8 cellular contexts compared by ENCODE assay signal in the genomic region with DNA sequence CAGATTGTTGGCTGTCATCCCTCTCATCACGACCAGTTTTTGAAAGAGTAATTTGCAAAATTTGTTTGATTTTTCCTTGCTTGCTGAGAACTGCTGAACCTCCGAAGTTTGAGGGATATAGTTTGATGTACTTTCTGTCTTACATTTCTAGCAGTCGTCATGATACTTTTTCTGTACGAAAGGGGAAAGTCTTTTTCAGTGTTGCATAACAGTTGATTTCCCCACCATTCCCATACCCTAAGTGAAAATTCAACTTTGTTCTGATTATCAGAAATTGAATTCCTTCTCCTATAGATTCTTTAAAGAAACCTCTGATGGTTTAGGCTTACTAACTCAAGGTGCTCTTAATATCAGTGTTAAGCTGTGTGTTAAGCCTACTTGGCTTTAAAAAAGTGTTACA. TPM values are rescaled to one million over a fixed set of nuclear protein-coding genes. Genes with fewer than 3 reads are reported as not detected.
DNase-seq lines count a peak whose midpoint lies in the region; ATAC-seq and TF ChIP-seq lines count a peak whose summit lies in the region.

No MANE protein-coding gene starts in this region.

- peak overlapping the region; percentile 10 for H3K56ac ChIP-seq in mesendoderm (ENCODE audit: low read length)

- TF ChIP-seq POLR2A in body of pancreas (IDR thresholded peaks at IDR 0.05) (no peak), uterus (IDR thresholded peaks at IDR 0.05) (no peak)

- H3K4me3 ChIP-seq in left ventricle myocardium inferior (peak overlapping the region; percentile 87), body of pancreas (no peak overlapping the region), mesendoderm (ENCODE audit: low read length) (no peak overlapping the region), uterus (peak overlapping the region; percentile 54 to 82)

- H3K79me1 ChIP-seq in mesendoderm (ENCODE audit: low read length): peaks cover 5% of the 10 kb centered on the region

- H3K9me3 ChIP-seq in left ventricle myocardium inferior (replicated peaks) (no peaks in the 10 kb centered on the region), body of pancreas (no peaks in the 10 kb centered on the region), uterus (no peaks in the 10 kb centered on the region)

- TF ChIP-seq CTCF in left ventricle myocardium inferior (IDR thresholded peaks at IDR 0.05; ENCODE audit: borderline replicate concordance) (no peak), body of pancreas (IDR thresholded peaks at IDR 0.05) (no peak), uterus (IDR thresholded peaks at IDR 0.05) (no peak)

- no peak overlapping the region for H3K4ac ChIP-seq in mesendoderm (ENCODE audit: low read depth, low read length)

- no peak overlapping the region for H3K18ac ChIP-seq in mesendoderm (ENCODE audit: low read length)

- H2BK5ac ChIP-seq in mesendoderm (ENCODE audit: low read length): no peak overlapping the region

- H3K23ac ChIP-seq in mesendoderm (ENCODE audit: low read length): no peak overlapping the region

- H2BK15ac ChIP-seq in mesendoderm (replicated peaks; ENCODE audit: low read depth): no peak overlapping the region

- peak overlapping the region; percentile 62 for H3K4me2 ChIP-seq in mesendoderm (ENCODE audit: low read length)

- DNase-seq in left ventricle myocardium inferior: no peak
- DNase-seq in Right ventricle myocardium inferior (ENCODE audit: missing footprints): no peak
- DNase-seq in body of pancreas: no peak
- no peak for DNase-seq in mesendoderm
- no peak for DNase-seq in uterus
- no peak for DNase-seq in C1 segment of cervical spinal cord (lab: John Stamatoyannopoulos, UW)
- DNase-seq in cortex of kidney (lab: John Stamatoyannopoulos, UW): no peak

- no peak overlapping the region for H2AK5ac ChIP-seq in mesendoderm (ENCODE audit: low read length)

- no peak overlapping the region for H4K8ac ChIP-seq in mesendoderm (ENCODE audit: low read depth, low read length)

- H2BK120ac ChIP-seq in mesendoderm (ENCODE audit: low read depth, low read length): no peak overlapping the region

- peak overlapping the region; percentile 17 for H3K9ac ChIP-seq in mesendoderm (ENCODE audit: low read length)

- H3K4me1 ChIP-seq in left ventricle myocardium inferior (peaks cover 89% of the 10 kb centered on the region), body of pancreas (peaks cover 34% of the 10 kb centered on the region), mesendoderm (ENCODE audit: control insufficient read depth, low read depth, low read length) (peaks cover 7% of the 10 kb centered on the region), uterus (no peaks in the 10 kb centered on the region)

- H3K79me2 ChIP-seq in mesendoderm (ENCODE audit: control insufficient read depth, insufficient read depth, low read length): peaks cover 3% of the 10 kb centered on the region

- no peaks in the 10 kb centered on the region for H3K36me3 ChIP-seq in left ventricle myocardium inferior
- no peaks in the 10 kb centered on the region for H3K36me3 ChIP-seq in body of pancreas (replicated peaks in 1 of 2; ENCODE audit: insufficient read depth in 1 of 2, low read depth in 2 of 2)
- H3K36me3 ChIP-seq in mesendoderm (ENCODE audit: control insufficient read depth, insufficient read depth, low read length): no peaks in the 10 kb centered on the region
- H3K36me3 ChIP-seq in uterus: no peaks in the 10 kb centered on the region

- no peak overlapping the region for H4K5ac ChIP-seq in mesendoderm (ENCODE audit: low read length)

- H3K27ac ChIP-seq in left ventricle myocardium inferior (replicated peaks): peak overlapping the region; percentile 97
- peak overlapping the region in 3 of 4 donors; percentile 87 to 95 (median 92) for H3K27ac ChIP-seq in body of pancreas
- H3K27ac ChIP-seq in mesendoderm (ENCODE audit: low read depth, low read length): no peak overlapping the region
- peak overlapping the region in 1 of 2 donors; percentile 89 for H3K27ac ChIP-seq in uterus

- WGBS in body of pancreas, 2 donors: 11 to 12% methylated on average over 4 of the region's 4 CpGs
- WGBS in mesendoderm (ENCODE audit: extremely low coverage, insufficient coverage, low lambda C conversion rate): no CpG with 5 or more reads among the region's 4 CpGs

- H3K27me3 ChIP-seq in left ventricle myocardium inferior (ENCODE audit: low read depth) (no peaks in the 10 kb centered on the region), body of pancreas (no peaks in the 10 kb centered on the region), mesendoderm (ENCODE audit: insufficient read depth, low read length, poor library complexity) (peaks cover 5% of the 10 kb centered on the region), uterus (no peaks in the 10 kb centered on the region)

- intact Hi-C loops in left ventricle myocardium inferior (cut with micrococcal nuclease) (no loop called here), Right ventricle myocardium inferior (cut with DNase I) (loop anchor here (2.0 to 5.0 kb wide), 2 partner anchors 20 to 49 kb away; no protein-coding TSS in a partner anchor), body of pancreas (cut with DNase I) (no loop called here), uterus (cut with DNase I; ENCODE audit: low total_unique reads) (no loop called here)

- ATAC-seq in Right ventricle myocardium inferior: no peak
- no peak for ATAC-seq in body of pancreas
- ATAC-seq in HG03135 (IDR thresholded peaks at IDR 0.05; ENCODE audit: unreplicated experiment): no peak

RNA-seq across cellular contexts. Expression of a gene that starts 1.6 kb away (rescaled TPM):
- total RNA-seq in left ventricle myocardium inferior (17.8 TPM), Right ventricle myocardium inferior (12.2 TPM), body of pancreas (10 to 100 TPM; 34.2 to 50.1 TPM), uterus (10 to 100 TPM; 25.1 to 67.0 (median 34.0) TPM)
- polyA plus RNA-seq in mesendoderm (2013, experiment 1 of 2): 2.6 TPM
- 2.6 TPM for polyA plus RNA-seq in mesendoderm (2013, experiment 2 of 2)

Comparison
In these comparisons a context has a peak if more than half of its experiments do, and no peak if none do; other contexts are left out.
1. H3K4me3 ChIP-seq: peak in left ventricle myocardium inferior (single experiment) and uterus (2 of 2); none in body of pancreas (0 of 2) and mesendoderm (single experiment).